ENCODE assay signal across 8 cellular contexts in genomic region chr10:35451103-35452016, GRCh38.
DNase-seq lines count a peak whose midpoint lies in the region; ATAC-seq and TF ChIP-seq lines count a peak whose summit lies in the region.

No MANE protein-coding gene starts in this region.

- peak overlapping the region; percentile 84 for H3K4me2 ChIP-seq in OCI-LY3 (ENCODE audit: low read length)

- ATAC-seq in GM18520 (IDR thresholded peaks at IDR 0.05; ENCODE audit: unreplicated experiment): peak; percentile 98
- ATAC-seq in HG02759 (IDR thresholded peaks at IDR 0.05; ENCODE audit: unreplicated experiment): peak; percentile 98

- H3K4me3 ChIP-seq in OCI-LY3 (ENCODE audit: low read length): peak overlapping the region; percentile 61
- H3K4me3 ChIP-seq in right atrium auricular region: no peak overlapping the region
- H3K4me3 ChIP-seq in vagina: no peak overlapping the region

- H3K27me3 ChIP-seq in OCI-LY3 (ENCODE audit: low read depth, low read length) (no peaks in the 10 kb centered on the region), right atrium auricular region (no peaks in the 10 kb centered on the region), vagina (no peaks in the 10 kb centered on the region)

- peak overlapping the region; percentile 45 for H3K9ac ChIP-seq in OCI-LY3 (ENCODE audit: low read length)

- 0 out of 2 replicates have a peak, but pooled peaks cover 2% of the 10 kb centered on the region for H3K9me3 ChIP-seq in OCI-LY3 (ENCODE audit: insufficient read depth, low read length)
- H3K9me3 ChIP-seq in right atrium auricular region: no peaks in the 10 kb centered on the region
- H3K9me3 ChIP-seq in vagina: no peaks in the 10 kb centered on the region

- H3K4me1 ChIP-seq in OCI-LY3 (ENCODE audit: low read length) (peaks cover 30% of the 10 kb centered on the region), right atrium auricular region (peaks cover 0 to 89% of the 10 kb centered on the region in 2 donors), vagina (peaks cover 77% of the 10 kb centered on the region)

- H3K27ac ChIP-seq in OCI-LY3 (ENCODE audit: low read length) (peak overlapping the region; percentile 93), right atrium auricular region (peak overlapping the region; percentile 77 to 80), vagina (peak overlapping the region; percentile 61)

- H3K36me3 ChIP-seq in OCI-LY3 (replicated peaks; ENCODE audit: low read depth, low read length) (no peaks in the 10 kb centered on the region), right atrium auricular region (no peaks in the 10 kb centered on the region), vagina (no peaks in the 10 kb centered on the region)

- 0 out of 2 replicates have a peak, but pooled peaks cover 3% of the 10 kb centered on the region for H4K20me1 ChIP-seq in OCI-LY3 (ENCODE audit: insufficient read depth, low read length)

- TF ChIP-seq POLR2A in vagina (IDR thresholded peaks at IDR 0.05): no peak

- intact Hi-C loops in vagina (cut with DNase I): no loop called here

- H3K79me2 ChIP-seq in OCI-LY3 (ENCODE audit: low read length): peaks cover 59% of the 10 kb centered on the region

- H2AFZ ChIP-seq in OCI-LY3 (ENCODE audit: low read depth, low read length): no peak overlapping the region

- DNase-seq in right atrium auricular region (ENCODE audit: low spot score): no peak
- no peak for DNase-seq in vagina (ENCODE audit: extremely low spot score in 2 of 2)
- DNase-seq in NCI-H446 treated with DMSO at 0.1 percent for 48 hours (lab: John Stamatoyannopoulos, UW): no peak
- no peak for DNase-seq in EL
- no peak for DNase-seq in NCI-H1436 (lab: John Stamatoyannopoulos, UW)

- TF ChIP-seq CTCF in OCI-LY3 (IDR thresholded peaks at IDR 0.05; ENCODE audit: low read depth, low read length): no peak
- TF ChIP-seq CTCF in right atrium auricular region (IDR thresholded peaks at IDR 0.05): no peak
- no peak for TF ChIP-seq CTCF in vagina (IDR thresholded peaks at IDR 0.05)
